Comparison of ENCODE assay signal across 31 cellular contexts in the genomic region with DNA sequence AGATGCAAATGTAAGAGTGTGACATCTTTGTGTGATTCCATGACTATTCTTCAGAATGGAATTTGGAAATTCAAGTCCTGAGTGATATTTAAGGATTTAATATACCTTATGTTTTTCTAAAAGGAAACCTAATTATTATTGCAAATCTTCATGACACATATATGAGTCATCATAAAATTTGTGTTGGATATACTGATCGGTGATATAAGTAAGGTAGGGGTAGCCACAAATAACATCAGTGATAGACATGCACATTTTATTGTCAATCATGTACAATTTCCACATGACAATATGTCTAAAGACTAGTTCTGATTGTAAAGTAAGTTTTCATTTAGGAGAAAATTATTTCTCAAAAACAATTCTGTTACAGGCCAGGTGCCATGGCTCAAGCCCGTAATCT. TPM values are rescaled to one million over a fixed set of nuclear protein-coding genes. Genes with fewer than 3 reads are reported as not detected.
"Had no signal": no experiment of that assay in that cellular context is flagged by ENCODE, and none has a peak within 500 bp of the region (broad histone marks: within the 10 kb centered on the region; RNA-seq: fewer than 3 reads in every experiment).

No MANE protein-coding gene starts in this region.

- H3K9me3 Mint-ChIP-seq: neural crest cell; stimulated activated naive B cell treated with anti-CD40 and anti-IgM and Interleukin-4, amounts not matched to agents 10 μg/mL and 1 μg/mL and 100 μg/mL, for 72 hours had no signal

- H3K36me3 ChIP-seq: left lung, pancreas, prostate gland, suprapubic skin, thoracic aorta, tibial artery had no signal

- H3K27me3 ChIP-seq: left lung, pancreas, suprapubic skin, tibial artery, upper lobe of right lung had no signal

- FAIRE-seq: islet of Langerhans, kidney, pancreas, urothelium cell line had no signal

- H3K27ac ChIP-seq: left lung, pancreas, prostate gland, skin epidermis, suprapubic skin, thoracic aorta, upper lobe of right lung had no signal

- H3K36me3 Mint-ChIP-seq: immature natural killer cell; mesothelial cell of epicardium; naive B cell; natural killer cell; stimulated activated naive B cell treated with anti-CD40 and anti-IgM and Interleukin-4, amounts not matched to agents 10 μg/mL and 1 μg/mL and 100 μg/mL, for 72 hours had no signal

- H3K4me1 Mint-ChIP-seq: immature natural killer cell; naive B cell; natural killer cell; neural crest cell; stimulated activated naive B cell treated with anti-CD40 and anti-IgM and Interleukin-4, amounts not matched to agents 10 μg/mL and 1 μg/mL and 100 μg/mL, for 72 hours had no signal

- H3K9me3 ChIP-seq: left lung, pancreas, prostate gland, suprapubic skin, tibial artery, upper lobe of right lung had no signal

- DNase-seq: hypothalamus; immature natural killer cell; kidney; left colon; mesendoderm; naive B cell; natural killer cell; nucleus accumbens; pancreas; retina; right cardiac atrium; stimulated activated CD4-positive, alpha-beta T cell treated with anti-CD3 and anti-CD28 coated beads, Interleukin-12 subunit alpha, Interleukin-12 subunit beta, amount 100 ng/mL, for 4 hours; stimulated activated CD4-positive, alpha-beta T cell treated with anti-CD3 and anti-CD28 coated beads, Interleukin-15, amount 100 ng/mL, for 24 hours; stimulated activated CD4-positive, alpha-beta T cell treated with anti-CD3 and anti-CD28 coated beads, Interleukin-2, amount 100 ng/mL, for 24 hours; stimulated activated CD4-positive, alpha-beta T cell treated with anti-CD3 and anti-CD28 coated beads, Interleukin-4, amount 100 ng/mL, for 1 hour; stimulated activated naive B cell treated with anti-CD40 and anti-IgM and Interleukin-4, amounts not matched to agents 10 μg/mL and 1 μg/mL and 100 μg/mL, for 72 hours; tibial artery; trophoblast cell; upper lobe of right lung had no signal

- H3K4me3 ChIP-seq: left lung, lung, pancreas, prostate gland, skin epidermis, suprapubic skin, thoracic aorta, tibial artery, upper lobe of right lung had no signal

- H3K27ac Mint-ChIP-seq: immature natural killer cell; mesothelial cell of epicardium; naive B cell; natural killer cell; stimulated activated naive B cell treated with anti-CD40 and anti-IgM and Interleukin-4, amounts not matched to agents 10 μg/mL and 1 μg/mL and 100 μg/mL, for 72 hours; stimulated activated naive CD8-positive, alpha-beta T cell treated with anti-CD3 and anti-CD28 coated beads, Interleukin-15, Interleukin-2, amounts not matched to agents 100 ng/mL and 50 ng/mL, for 24 hours had no signal

- H3K4me1 ChIP-seq: left lung, pancreas, prostate gland, suprapubic skin, upper lobe of right lung had no signal

- H3K4me3 Mint-ChIP-seq: immature natural killer cell; mesothelial cell of epicardium; naive B cell; natural killer cell; neural crest cell; stimulated activated naive B cell treated with anti-CD40 and anti-IgM and Interleukin-4, amounts not matched to agents 10 μg/mL and 1 μg/mL and 100 μg/mL, for 72 hours; stimulated activated naive CD8-positive, alpha-beta T cell treated with anti-CD3 and anti-CD28 coated beads, Interleukin-15, Interleukin-2, amounts not matched to agents 100 ng/mL and 50 ng/mL, for 24 hours had no signal

- H3K27me3 Mint-ChIP-seq: naive B cell; stimulated activated naive B cell treated with anti-CD40 and anti-IgM and Interleukin-4, amounts not matched to agents 10 μg/mL and 1 μg/mL and 100 μg/mL, for 72 hours; stimulated activated naive CD8-positive, alpha-beta T cell treated with anti-CD3 and anti-CD28 coated beads, Interleukin-15, Interleukin-2, amounts not matched to agents 100 ng/mL and 50 ng/mL, for 24 hours had no signal

RNA-seq across cellular contexts. Expression of gene AGMO, which starts 59.7 kb away (rescaled TPM):
- total RNA-seq: mononuclear cell, natural killer cell had no signal
